In the genomic region with DNA sequence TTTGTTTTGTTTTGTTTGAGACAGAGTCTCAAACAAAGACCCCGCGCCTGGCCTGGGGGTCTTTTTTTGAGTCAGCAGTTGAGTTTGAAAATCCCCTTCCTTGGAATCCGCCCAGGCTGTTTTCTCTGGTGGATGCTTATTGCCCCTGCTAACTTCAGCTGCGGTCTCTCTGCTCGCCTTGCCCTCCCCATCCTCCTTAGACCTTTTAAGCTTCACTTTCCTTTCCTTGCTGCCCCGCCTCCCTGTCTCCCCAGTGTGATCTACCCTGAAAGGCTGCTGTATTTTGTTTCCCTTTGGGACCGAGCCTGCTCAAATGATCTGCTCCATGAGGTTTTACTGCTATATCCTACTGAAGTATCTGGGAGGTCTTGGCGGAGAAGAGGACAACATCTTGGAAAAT, we compare ENCODE assay signal across 12 cellular contexts. TPM values are rescaled to one million over a fixed set of nuclear protein-coding genes. Genes with fewer than 3 reads are reported as not detected.
DNase-seq lines count a peak whose midpoint lies in the region; ATAC-seq and TF ChIP-seq lines count a peak whose summit lies in the region.
"Had no signal": no experiment of that assay in that cellular context is flagged by ENCODE, and none has a peak within 500 bp of the region (broad histone marks: within the 10 kb centered on the region; RNA-seq: fewer than 3 reads in every experiment).

No MANE protein-coding gene starts in this region.

- no peaks in the 10 kb centered on the region for H3K36me3 Mint-ChIP-seq in brain

- H3K27ac Mint-ChIP-seq in brain: peak overlapping the region in 4 of 5 experiments; percentile 4 to 16 (median 11)

- H3K4me1 ChIP-seq in SK-N-SH (ENCODE audit: control insufficient read depth in 1 of 2, insufficient read depth in 2 of 2, low read depth in 1 of 2, low read length in 1 of 2): peaks cover 0 to 3% of the 10 kb centered on the region in 2 experiments; a peak in 1 of 4 replicates

- ATAC-seq in GM19463 (IDR thresholded peaks at IDR 0.05; ENCODE audit: unreplicated experiment): peak; percentile 38
- no peak for ATAC-seq in stimulated activated naive CD8-positive, alpha-beta T cell treated with anti-CD3 and anti-CD28 coated beads, Interleukin-15, Interleukin-2, amounts not matched to agents 100 U/mL and 50 U/mL, for 24 hours
- no peak for ATAC-seq in GM18517 (IDR thresholded peaks at IDR 0.05; ENCODE audit: unreplicated experiment)

- no peak for TF ChIP-seq EP300 in SK-N-SH (IDR thresholded peaks at IDR 0.05; ENCODE audit: borderline replicate concordance in 1 of 2, low read depth in 1 of 2, low read length in 1 of 2)

- no peak overlapping the region for H3K9ac ChIP-seq in SK-N-SH

- peaks cover 8% of the 10 kb centered on the region for H3F3A ChIP-seq in SK-N-SH (replicated peaks; ENCODE audit: insufficient read depth)

- H3K27ac ChIP-seq in SK-N-SH (ENCODE audit: low read depth in 2 of 2, low read length in 1 of 2): no peak overlapping the region
- H3K27ac ChIP-seq: thoracic aorta had no signal

- peak overlapping the region in 4 of 5 experiments; percentile 4 to 59 (median 27) for H3K4me3 Mint-ChIP-seq in brain

- peak; percentile 31 to 35 for DNase-seq in activated CD4-positive, alpha-beta T cell treated with anti-CD3 and anti-CD28 coated beads, Interleukin-2, amount 50 U/mL, for 4 hours
- DNase-seq in stimulated activated naive CD8-positive, alpha-beta T cell treated with anti-CD3 and anti-CD28 coated beads, Interleukin-15, Interleukin-2, amounts not matched to agents 100 U/mL and 50 U/mL, for 24 hours: peak; percentile 38
- DNase-seq in HuH-7.5 (ENCODE audit: low spot score): no peak
- no peak for DNase-seq in SK-N-SH
- DNase-seq: midbrain, NCI-H1048, NCI-H510A treated with DMSO at 0.1 percent for 48 hours had no signal

- H3K27me3 ChIP-seq in SK-N-SH (ENCODE audit: insufficient read depth): no peaks in the 10 kb centered on the region

- H3K4me3 ChIP-seq in SK-N-SH (ENCODE audit: low read depth in 2 of 2, low read length in 1 of 2): no peak overlapping the region
- H3K4me3 ChIP-seq: HAP-1, thoracic aorta had no signal

- CTCF ChIA-PET in SK-N-SH (lab: Yijun Ruan, JAX): no interaction called here

- no peaks in the 10 kb centered on the region for H3K9me3 Mint-ChIP-seq in brain

- no peaks in the 10 kb centered on the region for H3K79me2 ChIP-seq in SK-N-SH (ENCODE audit: insufficient read depth)

- H3K9me2 ChIP-seq in SK-N-SH: no peaks in the 10 kb centered on the region

- WGBS in SK-N-SH (ENCODE audit: low lambda C conversion rate): 90% methylated on average over 8 of the region's 8 CpGs

- no peaks in the 10 kb centered on the region for H4K20me1 ChIP-seq in SK-N-SH (ENCODE audit: insufficient read depth)

- peaks cover 37% of the 10 kb centered on the region for H3K4me1 Mint-ChIP-seq in brain

- no peaks in the 10 kb centered on the region for H3K36me3 ChIP-seq in SK-N-SH (replicated peaks in 1 of 2; ENCODE audit: control insufficient read depth in 1 of 2, insufficient read depth in 2 of 2, low read length in 1 of 2)
- H3K36me3 ChIP-seq: HAP-1, thoracic aorta had no signal

- no peak overlapping the region for H2AFZ ChIP-seq in SK-N-SH (ENCODE audit: low read depth)

- no peak overlapping the region for H3K4me2 ChIP-seq in SK-N-SH

- H3K27me3 Mint-ChIP-seq in brain: peaks cover 5% of the 10 kb centered on the region

- TF ChIP-seq CTCF in brain (conservative IDR thresholded peaks at IDR 0.05): no peak
- TF ChIP-seq CTCF in SK-N-SH (IDR thresholded peaks at IDR 0.05): no peak

- H3K9me3 ChIP-seq in SK-N-SH: no peaks in the 10 kb centered on the region
- H3K9me3 ChIP-seq: HAP-1, thoracic aorta had no signal

- no peak for TF ChIP-seq RAD21 in SK-N-SH (IDR thresholded peaks at IDR 0.05; ENCODE audit: low read length)

- POLR2A ChIA-PET in SK-N-SH (lab: Yijun Ruan, JAX): no interaction called here

TF ChIP-seq in SK-N-SH, 30 proteins besides CTCF, POLR2A, EP300 and RAD21:
- TF ChIP-seq RXRA (IDR thresholded peaks at IDR 0.05; ENCODE audit: borderline replicate concordance, low read depth) (no peak), GATA2 (CRISPR knock-in tag; IDR thresholded peaks at IDR 0.05) (no peak), RCOR1 (IDR thresholded peaks at IDR 0.05; ENCODE audit: low read length) (no peak)

RNA-seq across cellular contexts. Expression of gene USP18, which starts 2.5 kb away (rescaled TPM):
- polyA plus RNA-seq in brain (ENCODE audit: insufficient read depth, low read depth, low replicate concordance) (15.6 TPM), SK-N-SH (2012; rRNA removed) (6.6 and 7.5 TPM in 2 replicates)
- 6.2 and 6.9 TPM in 2 replicates for polyA plus RNA-seq in SK-N-SH (2012; cell fraction: cytosol; rRNA removed)
- polyA plus RNA-seq in SK-N-SH (2012; cell fraction: nucleus; rRNA removed): 4.0 and 4.2 TPM in 2 replicates

RNA-seq across cellular contexts. Expression of gene TUBA8, which starts 41.9 kb away (rescaled TPM):
- 14.4 TPM for polyA plus RNA-seq in brain (ENCODE audit: insufficient read depth, low read depth, low replicate concordance)
- polyA plus RNA-seq in SK-N-SH (2012; rRNA removed): 1.7 and 2.1 TPM in 2 replicates
- 1.0 and 1.2 TPM in 2 replicates for polyA plus RNA-seq in SK-N-SH (2012; cell fraction: cytosol; rRNA removed)
- polyA plus RNA-seq in SK-N-SH (2012; cell fraction: nucleus; rRNA removed): 6.8 and 7.7 TPM in 2 replicates

Comparison
In these comparisons a context has a peak if more than half of its experiments do, and no peak if none do; other contexts are left out.
1. DNase-seq: peak in activated CD4-positive, alpha-beta T cell treated with anti-CD3 and anti-CD28 coated beads, Interleukin-2, amount 50 U/mL, for 4 hours (2 of 2) and stimulated activated naive CD8-positive, alpha-beta T cell treated with anti-CD3 and anti-CD28 coated beads, Interleukin-15, Interleukin-2, amounts not matched to agents 100 U/mL and 50 U/mL, for 24 hours (single experiment); none in HuH-7.5 (single experiment) and SK-N-SH (single experiment).